ENCODE assay signal across 9 cellular contexts in genomic region chr6:108945686-108946158, GRCh38.
A peak's percentile ranks its signal among the peaks of the same experiment; 100 is the strongest.
DNase-seq lines count a peak whose midpoint lies in the region; ATAC-seq and TF ChIP-seq lines count a peak whose summit lies in the region.
"Had no signal": no experiment of that assay in that cellular context is flagged by ENCODE, and none has a peak within 500 bp of the region (broad histone marks: within the 10 kb centered on the region; RNA-seq: fewer than 3 reads in every experiment).

No MANE protein-coding gene starts in this region.

- H3K9me3 Mint-ChIP-seq in osteocyte (ENCODE audit: unreplicated experiment) = no peaks in the 10 kb centered on the region

- H3K36me3 Mint-ChIP-seq in osteocyte (ENCODE audit: unreplicated experiment) = no peaks in the 10 kb centered on the region

- H3K4me1 ChIP-seq in esophagus (ENCODE audit: control insufficient read depth in 2 of 2, insufficient read depth in 2 of 2, low read length in 1 of 2) (peaks cover 4 to 16% of the 10 kb centered on the region in 2 donors), lower lobe of right lung (peaks cover 71% of the 10 kb centered on the region)

- no peak overlapping the region for H3K4me3 ChIP-seq in esophagus (ENCODE audit: low read depth in 1 of 2, low read length in 2 of 2)
- no peak overlapping the region for H3K4me3 ChIP-seq in lower lobe of right lung
- H3K4me3 ChIP-seq in WERI-Rb-1 (ENCODE audit: low read depth, low read length) = no peak overlapping the region

- ATAC-seq in lower lobe of right lung = peak; percentile 54 to 74
- ATAC-seq: activated CD4-positive, CD25-positive, alpha-beta regulatory T cell treated with anti-CD3 and anti-CD28 coated beads, Interleukin-2, amount 50 U/mL, for 24 hours had no signal

- 22 to 36% methylated on average over 10 of the region's 10 CpGs for WGBS in esophagus, 2 donors

- H3K27me3 ChIP-seq in esophagus (ENCODE audit: control insufficient read depth in 1 of 2, insufficient read depth in 2 of 2, low read length in 2 of 2) = no peaks in the 10 kb centered on the region
- no peaks in the 10 kb centered on the region for H3K27me3 ChIP-seq in lower lobe of right lung (ENCODE audit: low read depth)
- H3K27me3 ChIP-seq in WERI-Rb-1 (ENCODE audit: insufficient read depth, low read depth, severe bottlenecking) = no peaks in the 10 kb centered on the region

- TF ChIP-seq RAD21 in Ishikawa (IDR thresholded peaks at IDR 0.05; ENCODE audit: low read depth) = peak; percentile 19; the same call in 1 of the 2 replicates

- no peak overlapping the region for H3K4me3 Mint-ChIP-seq in osteocyte (ENCODE audit: unreplicated experiment)

- no peak overlapping the region for H3K27ac Mint-ChIP-seq in osteocyte (ENCODE audit: unreplicated experiment)

- H3K27me3 Mint-ChIP-seq in osteocyte (ENCODE audit: unreplicated experiment) = no peaks in the 10 kb centered on the region

- DNase-seq in lower lobe of right lung (peak; percentile 53), substantia nigra (lab: John Stamatoyannopoulos, UW) (peak in 40 of 49 donors; percentile 7 to 93 (median 44)), osteocyte (ENCODE audit: extremely low spot score, unreplicated experiment) (no peak), WERI-Rb-1 (no peak), CD1c-positive myeloid dendritic cell (ENCODE audit: extremely low spot score) (no peak), HPDE6-E6E7 (ENCODE audit: extremely low spot score) (no peak)

- H3K27ac ChIP-seq in esophagus (ENCODE audit: low read depth in 2 of 2, low read length in 1 of 2) (peak overlapping the region; percentile 91), lower lobe of right lung (peak overlapping the region; percentile 70), substantia nigra (ENCODE audit: low read depth, low read length, poor library complexity, severe bottlenecking) (no peak overlapping the region), WERI-Rb-1 (no peak overlapping the region)

- H3K36me3 ChIP-seq in esophagus (ENCODE audit: control insufficient read depth in 2 of 2, insufficient read depth in 2 of 2, low read length in 1 of 2) = no peaks in the 10 kb centered on the region
- H3K36me3 ChIP-seq in lower lobe of right lung = no peaks in the 10 kb centered on the region
- H3K36me3 ChIP-seq in WERI-Rb-1 = no peaks in the 10 kb centered on the region

- peak; percentile 88 for TF ChIP-seq EP300 in Ishikawa (IDR thresholded peaks at IDR 0.05; ENCODE audit: borderline replicate concordance)

- TF ChIP-seq CTCF in lower lobe of right lung (IDR thresholded peaks at IDR 0.05) = no peak
- no peak for TF ChIP-seq CTCF in osteocyte (IDR thresholded peaks at IDR 0.05)
- no peak for TF ChIP-seq CTCF in WERI-Rb-1 (IDR thresholded peaks at IDR 0.05; ENCODE audit: low read depth, low read length)

- H3K4me1 Mint-ChIP-seq in osteocyte (ENCODE audit: unreplicated experiment) = peaks cover 21% of the 10 kb centered on the region

- H3K9me3 ChIP-seq in esophagus (ENCODE audit: control insufficient read depth in 2 of 2, insufficient read depth in 1 of 2, low read depth in 1 of 2, low read length in 1 of 2) (no peaks in the 10 kb centered on the region), lower lobe of right lung (no peaks in the 10 kb centered on the region), WERI-Rb-1 (ENCODE audit: severe bottlenecking) (no peaks in the 10 kb centered on the region)

- intact Hi-C loops in lower lobe of right lung (cut with DNase I) = no loop called here

TF ChIP-seq in Ishikawa, 13 proteins besides CTCF, POLR2A, EP300 and RAD21:
- TF ChIP-seq ZBTB7A (IDR thresholded peaks at IDR 0.05; ENCODE audit: low read depth) = peak; percentile 80
- TF ChIP-seq REST (IDR thresholded peaks at IDR 0.05; ENCODE audit: low read depth) = no peak
- no peak for TF ChIP-seq TAF1 (IDR thresholded peaks at IDR 0.05; ENCODE audit: low read depth)
- peak; percentile 65; the same call in 1 of the 2 replicates for TF ChIP-seq YY1 (IDR thresholded peaks at IDR 0.05; ENCODE audit: low read depth)
- 0 out of 2 replicates have a peak, but pooled peaks have one; percentile 5 for TF ChIP-seq EGR1 (IDR thresholded peaks at IDR 0.05)
- peak; percentile 77 for TF ChIP-seq MAX (IDR thresholded peaks at IDR 0.05)
- TF ChIP-seq CREB1 (IDR thresholded peaks at IDR 0.05; ENCODE audit: low read depth) = no peak
- peak; percentile 88 for TF ChIP-seq TCF12 (IDR thresholded peaks at IDR 0.05; ENCODE audit: low read depth)
- peak; percentile 93 for TF ChIP-seq NFIC (IDR thresholded peaks at IDR 0.05)
- TF ChIP-seq USF1 (IDR thresholded peaks at IDR 0.05) = no peak
- TF ChIP-seq FOXM1 (IDR thresholded peaks at IDR 0.05; ENCODE audit: borderline replicate concordance, low read depth) = peak; percentile 75
- TF ChIP-seq CEBPB (IDR thresholded peaks at IDR 0.05) = no peak
- peak; percentile 60 for TF ChIP-seq TEAD4 (IDR thresholded peaks at IDR 0.05)
TF ChIP-seq in Ishikawa: peak in this region for 8.

Comparison
In these comparisons a context has a peak if more than half of its experiments do, and no peak if none do; other contexts are left out.
1. H3K27ac ChIP-seq: peak in esophagus (2 of 2) and lower lobe of right lung (single experiment); none in substantia nigra (single experiment) and WERI-Rb-1 (single experiment).
2. DNase-seq: peak in lower lobe of right lung (single experiment) and substantia nigra (40 of 49); none in osteocyte (single experiment), WERI-Rb-1 (single experiment), CD1c-positive myeloid dendritic cell (single experiment) and HPDE6-E6E7 (single experiment).